In the genomic region with DNA sequence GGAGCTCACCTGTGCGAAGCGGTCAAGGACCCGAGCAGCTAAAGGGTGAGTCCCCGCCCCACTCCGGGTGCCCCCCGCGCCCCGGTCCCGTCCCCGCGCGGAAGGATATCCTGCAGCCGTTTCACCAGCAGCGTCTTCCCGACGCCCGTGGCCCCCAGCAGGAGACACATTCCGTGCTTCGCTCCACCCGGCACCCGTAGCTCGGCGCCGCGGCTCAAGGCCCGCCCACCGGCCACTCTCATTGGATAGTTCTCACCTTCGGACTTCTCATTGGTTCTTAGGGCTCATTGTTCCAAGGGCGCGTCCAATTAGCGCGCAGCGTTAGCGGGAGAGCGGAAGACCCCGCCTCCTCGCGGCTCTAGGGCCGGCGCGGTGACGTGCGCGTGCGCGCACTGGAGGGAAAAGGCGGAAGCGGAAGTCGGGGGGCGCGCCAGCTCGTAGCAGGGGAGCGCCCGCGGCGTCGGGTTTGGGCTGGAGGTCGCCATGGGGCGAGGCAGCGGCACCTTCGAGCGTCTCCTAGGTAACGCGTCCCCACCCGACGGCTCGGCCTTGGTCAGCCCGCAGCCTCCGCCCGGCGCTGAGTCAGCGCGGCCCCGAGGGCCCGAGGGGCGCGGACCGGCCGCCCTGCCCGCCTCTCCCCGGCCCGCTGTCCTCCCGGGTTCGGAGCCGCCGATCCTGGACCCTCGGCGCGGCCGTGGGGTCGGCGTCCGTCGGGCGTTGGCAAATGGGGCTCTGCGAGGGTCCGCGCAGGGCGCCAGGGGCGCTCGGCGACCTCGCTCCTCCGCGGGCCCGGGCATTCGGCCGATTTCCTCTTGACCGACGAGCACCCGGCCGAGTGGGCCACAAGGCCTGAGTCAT, we compare ENCODE assay signal across 8 cellular contexts. TPM values are rescaled to one million over a fixed set of nuclear protein-coding genes. Genes with fewer than 3 reads are reported as not detected.
DNase-seq lines count a peak whose midpoint lies in the region; ATAC-seq, FAIRE-seq and TF ChIP-seq lines count a peak whose summit lies in the region.

A gene with protein sequence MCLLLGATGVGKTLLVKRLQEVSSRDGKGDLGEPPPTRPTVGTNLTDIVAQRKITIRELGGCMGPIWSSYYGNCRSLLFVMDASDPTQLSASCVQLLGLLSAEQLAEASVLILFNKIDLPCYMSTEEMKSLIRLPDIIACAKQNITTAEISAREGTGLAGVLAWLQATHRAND (minus strand): TSS at position 214 of the 858 bp plus-strand sequence. CDS start 44 bp downstream, at position 170.
A gene with protein sequence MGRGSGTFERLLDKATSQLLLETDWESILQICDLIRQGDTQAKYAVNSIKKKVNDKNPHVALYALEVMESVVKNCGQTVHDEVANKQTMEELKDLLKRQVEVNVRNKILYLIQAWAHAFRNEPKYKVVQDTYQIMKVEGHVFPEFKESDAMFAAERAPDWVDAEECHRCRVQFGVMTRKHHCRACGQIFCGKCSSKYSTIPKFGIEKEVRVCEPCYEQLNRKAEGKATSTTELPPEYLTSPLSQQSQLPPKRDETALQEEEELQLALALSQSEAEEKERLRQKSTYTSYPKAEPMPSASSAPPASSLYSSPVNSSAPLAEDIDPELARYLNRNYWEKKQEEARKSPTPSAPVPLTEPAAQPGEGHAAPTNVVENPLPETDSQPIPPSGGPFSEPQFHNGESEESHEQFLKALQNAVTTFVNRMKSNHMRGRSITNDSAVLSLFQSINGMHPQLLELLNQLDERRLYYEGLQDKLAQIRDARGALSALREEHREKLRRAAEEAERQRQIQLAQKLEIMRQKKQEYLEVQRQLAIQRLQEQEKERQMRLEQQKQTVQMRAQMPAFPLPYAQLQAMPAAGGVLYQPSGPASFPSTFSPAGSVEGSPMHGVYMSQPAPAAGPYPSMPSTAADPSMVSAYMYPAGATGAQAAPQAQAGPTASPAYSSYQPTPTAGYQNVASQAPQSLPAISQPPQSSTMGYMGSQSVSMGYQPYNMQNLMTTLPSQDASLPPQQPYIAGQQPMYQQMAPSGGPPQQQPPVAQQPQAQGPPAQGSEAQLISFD (plus strand): TSS at position 428 of the 858 bp plus-strand sequence. CDS start 56 bp downstream, at position 484.

- peak; percentile 64 for TF ChIP-seq RAD21 in HepG2 (CRISPR knock-in tag; IDR thresholded peaks at IDR 0.05)

- H3K4me2 ChIP-seq in HepG2 (ENCODE audit: low read depth, low read length): peak within 1 kb of the TSS; percentile 94

- TF ChIP-seq EP300 in HepG2 (IDR thresholded peaks at IDR 0.05; ENCODE audit: low read depth in 2 of 2, low read length in 2 of 2) (no peak), HepG2 (CRISPR knock-in tag; IDR thresholded peaks at IDR 0.05; ENCODE audit: borderline replicate concordance) (no peak)

- no peaks in the 10 kb centered on the region for H3K9me3 ChIP-seq in HepG2 (ENCODE audit: low read length)

- H3K36me3 Mint-ChIP-seq in activated CD4-positive, alpha-beta memory T cell treated with anti-CD3 and anti-CD28 coated beads for 36 hours: peaks cover 29% of the 10 kb centered on the region

- H3K9ac ChIP-seq in HepG2 (ENCODE audit: insufficient read depth, low read depth, low read length): peak within 1 kb of the TSS; percentile 94

- H4K20me1 ChIP-seq in HepG2 (ENCODE audit: insufficient read depth, low read length): no peaks in the 10 kb centered on the region

- FAIRE-seq in HepG2 (lab: Jason Lieb, UNC): peak; percentile 98

- peak; percentile 70 to 76 for TF ChIP-seq POLR2A in HepG2 (IDR thresholded peaks at IDR 0.05; ENCODE audit: insufficient read depth in 1 of 2, low read depth in 2 of 2, low read length in 2 of 2)

- ATAC-seq in GM19438 (IDR thresholded peaks at IDR 0.05; ENCODE audit: low read depth, unreplicated experiment): peak; percentile 95
- ATAC-seq in HG03575 (IDR thresholded peaks at IDR 0.05; ENCODE audit: extremely low read depth, insufficient number of reproducible peaks, low FRiP score, unreplicated experiment): peak; percentile 74
- peak; percentile 92 for ATAC-seq in HepG2

- no peak for TF ChIP-seq CTCF in HepG2 (CRISPR knock-in tag; IDR thresholded peaks at IDR 0.05)

- intact Hi-C loops in activated CD4-positive, alpha-beta memory T cell treated with anti-CD3 and anti-CD28 coated beads for 36 hours (cut with micrococcal nuclease): loop anchor here (1.0 to 2.0 kb wide), 3 partner anchors 18 to 176 kb away; a partner anchor contains a TSS
- intact Hi-C loops in HepG2 (cut with micrococcal nuclease; ENCODE audit: unreplicated experiment): no loop called here

- H3K36me3 ChIP-seq in HepG2 (replicated peaks in 1 of 2; ENCODE audit: control insufficient read depth in 1 of 2, insufficient read depth in 2 of 2, low read length in 2 of 2): peaks cover 27 to 36% of the 10 kb centered on the region in 2 experiments; a peak in 4 of 5 replicates

- BruUV-seq in HepG2 (replicated peaks; lab: Mats Ljungman, UMichigan): no TSS peak

- peak within 1 kb of the TSS; percentile 86 for H3K4me3 Mint-ChIP-seq in activated CD4-positive, alpha-beta memory T cell treated with anti-CD3 and anti-CD28 coated beads for 36 hours

- H3K27me3 ChIP-seq in HepG2 (ENCODE audit: control insufficient read depth in 1 of 2, insufficient read depth in 2 of 2, low read length in 2 of 2): no peaks in the 10 kb centered on the region; a peak in 1 of 5 replicates

- peaks cover 35% of the 10 kb centered on the region for H3K79me2 ChIP-seq in HepG2 (ENCODE audit: insufficient read depth, low read length)

- in situ Hi-C loops in HepG2 (cut with HindIII; ENCODE audit: extremely low pct_ligation_motif_present, low pct_unique_long_range_greater_than_20kb): no loop called here

- H3K4me3 ChIP-seq in HepG2 (replicated peaks in 1 of 3; ENCODE audit: insufficient read depth in 1 of 3, low read depth in 2 of 3, low read length in 3 of 3): peak within 1 kb of the TSS; percentile 94 to 99 (median 97)

- peaks cover 43% of the 10 kb centered on the region for H3K4me1 ChIP-seq in HepG2 (ENCODE audit: insufficient read depth, low read length)

- peaks cover 32% of the 10 kb centered on the region for H3K4me1 Mint-ChIP-seq in activated CD4-positive, alpha-beta memory T cell treated with anti-CD3 and anti-CD28 coated beads for 36 hours (ENCODE audit: low read depth)

- no peaks in the 10 kb centered on the region for H3K9me3 Mint-ChIP-seq in activated CD4-positive, alpha-beta memory T cell treated with anti-CD3 and anti-CD28 coated beads for 36 hours

- DNase-seq in CD1c-positive myeloid dendritic cell (ENCODE audit: extremely low spot score): peak; percentile 100
- peak; percentile 96 for DNase-seq in NCI-H82 treated with DMSO at 0.1 percent for 48 hours (lab: John Stamatoyannopoulos, UW; ENCODE audit: unreplicated experiment)
- peak; percentile 99 for DNase-seq in activated CD4-positive, alpha-beta memory T cell treated with anti-CD3 and anti-CD28 coated beads for 36 hours
- peak; percentile 98 to 99 for DNase-seq in dermis microvascular lymphatic vessel endothelial cell (ENCODE audit: low read depth in 2 of 2)
- peak; percentile 99 for DNase-seq in HepG2 (ENCODE audit: low spot score)
- peak; percentile 96 for DNase-seq in stimulated activated CD4-positive, alpha-beta T cell treated with anti-CD3 and anti-CD28 coated beads, Interleukin-4, amount 100 ng/mL, for 1 hour

- H2AFZ ChIP-seq in HepG2 (ENCODE audit: low read length): no peak within 1 kb of the TSS

- peak within 1 kb of the TSS; percentile 68 for H3K27ac ChIP-seq in HepG2 (ENCODE audit: extremely low read length, insufficient read depth, low read length)

- WGBS in HepG2 (ENCODE audit: low lambda C conversion rate): 0% methylated on average over 33 of the region's 112 CpGs

- peak within 1 kb of the TSS; percentile 86 for H3K27ac Mint-ChIP-seq in activated CD4-positive, alpha-beta memory T cell treated with anti-CD3 and anti-CD28 coated beads for 36 hours

- POLR2A ChIA-PET in activated CD4-positive, alpha-beta memory T cell treated with anti-CD3 and anti-CD28 coated beads for 36 hours (lab: Charles Lee): interaction anchor here (0.8 to 4.4 kb wide), 13 partner anchors 13 to 254 kb away, joined by 3 to 54 read pairs (median 4); a partner anchor contains a TSS
- POLR2A ChIA-PET in HepG2 (lab: Yijun Ruan, JAX): interaction anchor here (0.5 to 4.5 kb wide), 26 partner anchors 9 to 1887 kb away, joined by 3 to 124 read pairs (median 4); a partner anchor contains a TSS

- peaks cover 2% of the 10 kb centered on the region for H3K27me3 Mint-ChIP-seq in activated CD4-positive, alpha-beta memory T cell treated with anti-CD3 and anti-CD28 coated beads for 36 hours

- CTCF ChIA-PET in activated CD4-positive, alpha-beta memory T cell treated with anti-CD3 and anti-CD28 coated beads for 36 hours (lab: Charles Lee): interaction anchor here (1.0 to 2.0 kb wide), 5 partner anchors 9 to 188 kb away, joined by 3 to 13 read pairs (median 4); a partner anchor contains a TSS
- CTCF ChIA-PET in HepG2 (lab: Yijun Ruan, JAX; ENCODE audit: low intra/inter-chr PET ratio, low total read pairs): no interaction called here

RNA-seq across cellular contexts. Expression of the first gene that starts in this region (rescaled TPM):
- 10 to 100 TPM; 15.1 to 17.1 TPM for total RNA-seq in activated CD4-positive, alpha-beta memory T cell treated with anti-CD3 and anti-CD28 coated beads for 36 hours
- total RNA-seq in dermis microvascular lymphatic vessel endothelial cell (25.4 and 28.2 TPM in 2 replicates), HepG2 (2016; rRNA removed; fragmentation: Illumina TruSeq; extraction: Trizol) (18.8 and 20.8 TPM in 2 replicates)
- 17.5 and 20.2 TPM in 2 replicates for total RNA-seq in HepG2 (2016; cell fraction: cytosol; rRNA removed; fragmentation: Illumina TruSeq; extraction: Trizol; ENCODE audit: low read depth)
- total RNA-seq in HepG2 (2016; cell fraction: insoluble cytoplasmic fraction; rRNA removed; fragmentation: Illumina TruSeq; extraction: Trizol): 21.5 and 21.9 TPM in 2 replicates
- total RNA-seq in HepG2 (2016; cell fraction: membrane; rRNA removed; fragmentation: Illumina TruSeq; extraction: Trizol): 24.3 and 26.3 TPM in 2 replicates
- 10.5 and 14.3 TPM in 2 replicates for total RNA-seq in HepG2 (2016; cell fraction: nucleus; rRNA removed; fragmentation: Illumina TruSeq; extraction: Trizol)
- 30.8 and 32.1 TPM in 2 replicates for polyA plus RNA-seq in HepG2 (2011; rRNA removed)
- polyA plus RNA-seq in HepG2 (2011; cell fraction: cytosol; rRNA removed): 30.7 and 36.8 TPM in 2 replicates
- 21.1 and 26.0 TPM in 2 replicates for polyA plus RNA-seq in HepG2 (2011; cell fraction: nucleus; rRNA removed)
- 16.3 and 19.8 TPM in 2 replicates for polyA plus RNA-seq in HepG2 (2012)
- polyA plus RNA-seq in HepG2 (2016; cell fraction: cytosol; fragmentation: Illumina TruSeq; extraction: Trizol; ENCODE audit: low read depth): 22.8 and 26.9 TPM in 2 replicates
- 25.4 and 25.5 TPM in 2 replicates for polyA plus RNA-seq in HepG2 (2016; cell fraction: insoluble cytoplasmic fraction; fragmentation: Illumina TruSeq; extraction: Trizol; ENCODE audit: low read depth)
- polyA plus RNA-seq in HepG2 (2016; cell fraction: membrane; fragmentation: Illumina TruSeq; extraction: Trizol; ENCODE audit: low read depth): 24.7 and 30.0 TPM in 2 replicates
- polyA plus RNA-seq in HepG2 (2016; cell fraction: nucleus; fragmentation: Illumina TruSeq; extraction: Trizol; ENCODE audit: insufficient read depth, low read depth): 41.6 and 53.5 TPM in 2 replicates
- 17.2 and 24.1 TPM in 2 replicates for polyA minus RNA-seq in HepG2 (2011; rRNA and poly(A)+ RNA removed; ENCODE audit: low replicate concordance)
- 4.7 and 5.4 TPM in 2 replicates for polyA minus RNA-seq in HepG2 (2011; cell fraction: cytosol; rRNA and poly(A)+ RNA removed)
- polyA minus RNA-seq in HepG2 (2011; cell fraction: nucleus; rRNA and poly(A)+ RNA removed): 10.7 and 14.5 TPM in 2 replicates

RNA-seq across cellular contexts. Expression of the second gene that starts in this region (rescaled TPM):
- 100 to 1,000 TPM in 1 of 2 experiments, 10 to 100 TPM in 1; 96.9 to 111 TPM for total RNA-seq in activated CD4-positive, alpha-beta memory T cell treated with anti-CD3 and anti-CD28 coated beads for 36 hours
- total RNA-seq in dermis microvascular lymphatic vessel endothelial cell (41.1 and 49.4 TPM in 2 replicates), HepG2 (2016; rRNA removed; fragmentation: Illumina TruSeq; extraction: Trizol) (54.1 and 73.3 TPM in 2 replicates)
- 23.7 and 25.3 TPM in 2 replicates for total RNA-seq in HepG2 (2016; cell fraction: cytosol; rRNA removed; fragmentation: Illumina TruSeq; extraction: Trizol; ENCODE audit: low read depth)
- 46.3 and 75.5 TPM in 2 replicates for total RNA-seq in HepG2 (2016; cell fraction: insoluble cytoplasmic fraction; rRNA removed; fragmentation: Illumina TruSeq; extraction: Trizol)
- 26.2 and 27.2 TPM in 2 replicates for total RNA-seq in HepG2 (2016; cell fraction: membrane; rRNA removed; fragmentation: Illumina TruSeq; extraction: Trizol)
- 61.6 and 70.3 TPM in 2 replicates for total RNA-seq in HepG2 (2016; cell fraction: nucleus; rRNA removed; fragmentation: Illumina TruSeq; extraction: Trizol)
- polyA plus RNA-seq in HepG2 (2011; rRNA removed): 78.1 and 85.3 TPM in 2 replicates
- polyA plus RNA-seq in HepG2 (2011; cell fraction: cytosol; rRNA removed): 23.0 and 37.1 TPM in 2 replicates
- 599 and 842 TPM in 2 replicates for polyA plus RNA-seq in HepG2 (2011; cell fraction: nucleus; rRNA removed)
- 50.3 and 58.5 TPM in 2 replicates for polyA plus RNA-seq in HepG2 (2012)
- 10.3 and 14.6 TPM in 2 replicates for polyA plus RNA-seq in HepG2 (2016; cell fraction: cytosol; fragmentation: Illumina TruSeq; extraction: Trizol; ENCODE audit: low read depth)
- polyA plus RNA-seq in HepG2 (2016; cell fraction: insoluble cytoplasmic fraction; fragmentation: Illumina TruSeq; extraction: Trizol; ENCODE audit: low read depth): 49.0 and 65.5 TPM in 2 replicates
- 20.0 and 26.0 TPM in 2 replicates for polyA plus RNA-seq in HepG2 (2016; cell fraction: membrane; fragmentation: Illumina TruSeq; extraction: Trizol; ENCODE audit: low read depth)
- polyA plus RNA-seq in HepG2 (2016; cell fraction: nucleus; fragmentation: Illumina TruSeq; extraction: Trizol; ENCODE audit: insufficient read depth, low read depth): 239 and 240 TPM in 2 replicates
- 124 and 132 TPM in 2 replicates for polyA minus RNA-seq in HepG2 (2011; rRNA and poly(A)+ RNA removed; ENCODE audit: low replicate concordance)
- polyA minus RNA-seq in HepG2 (2011; cell fraction: cytosol; rRNA and poly(A)+ RNA removed): 22.8 and 27.9 TPM in 2 replicates
- polyA minus RNA-seq in HepG2 (2011; cell fraction: nucleus; rRNA and poly(A)+ RNA removed): 76.9 and 79.1 TPM in 2 replicates

Comparison
In these comparisons a context has a peak if more than half of its experiments do, and no peak if none do; other contexts are left out.
1. Peak in every context shown above with its lines: DNase-seq, ATAC-seq, H3K4me3 ChIP-seq and H3K27ac ChIP-seq.